In genomic region chr2:102131564-102131963, GRCh38 we compare ENCODE assay signal across 20 cellular contexts. TPM values are rescaled to one million over a fixed set of nuclear protein-coding genes. Genes with fewer than 3 reads are reported as not detected.
"Had no signal": no experiment of that assay in that cellular context is flagged by ENCODE, and none has a peak within 500 bp of the region (broad histone marks: within the 10 kb centered on the region; RNA-seq: fewer than 3 reads in every experiment).

No MANE protein-coding gene starts in this region.

- H3K4me1 Mint-ChIP-seq: IgD-negative memory B cell had no signal

- H3K27ac Mint-ChIP-seq: IgD-negative memory B cell had no signal

- DNase-seq: KBM-7, MV-4-11, NCI-H1048, NCI-H1105, NCI-H1417, NCI-H1436 treated with DMSO at 0.1 percent for 48 hours, NCI-H1694, NCI-H187 treated with DMSO at 0.1 percent for 48 hours, NCI-H2029 treated with DMSO at 0.1 percent for 48 hours, NCI-H2171 treated with DMSO at 0.1 percent for 48 hours, NCI-H345, NCI-H446 treated with DMSO at 0.1 percent for 48 hours, NCI-H510A treated with DMSO at 0.1 percent for 48 hours, NCI-H526, NCI-H774, SHP77, SK-N-SH had no signal

- H3K36me3 Mint-ChIP-seq: IgD-negative memory B cell had no signal

RNA-seq across cellular contexts. Expression of gene IL1RL2, which starts 55.3 kb away (rescaled TPM):
- total RNA-seq: MCF 10A, SK-MEL-5 had no signal
